8 cellular contexts compared by ENCODE assay signal in the genomic region with DNA sequence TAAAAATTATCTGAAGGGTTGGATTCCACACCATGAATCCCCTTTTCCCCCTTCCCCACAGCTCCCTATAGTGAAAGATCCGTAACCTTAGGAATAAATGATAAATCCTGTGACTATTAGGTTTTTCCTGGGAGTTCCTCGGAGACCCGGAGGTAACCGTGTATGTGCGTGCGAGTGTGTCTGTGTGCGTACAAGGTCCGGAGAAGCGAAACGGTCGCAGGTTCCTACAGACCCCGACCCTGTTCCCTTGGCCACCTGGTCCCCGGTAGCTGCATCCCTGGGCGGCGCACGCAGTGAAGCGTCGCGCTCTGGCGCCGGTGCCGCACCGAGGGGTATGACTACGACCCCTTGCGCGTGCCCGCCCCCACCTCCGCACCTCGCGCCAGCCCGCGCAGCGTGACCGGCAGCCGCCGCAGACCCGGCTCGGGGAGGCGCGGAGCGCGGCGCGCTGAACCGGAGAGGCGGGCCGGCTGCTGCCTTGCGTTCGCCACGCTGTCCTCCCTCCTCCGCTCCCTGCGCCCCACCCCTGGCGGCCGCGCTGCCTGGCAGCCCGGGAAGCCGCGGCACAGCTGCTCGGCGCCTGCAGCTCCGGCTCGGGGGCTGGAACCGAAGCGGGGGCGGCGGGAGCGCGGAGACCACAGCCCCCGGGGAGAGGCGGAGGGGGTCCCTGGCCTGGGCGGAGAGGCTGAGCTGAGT. TPM values are rescaled to one million over a fixed set of nuclear protein-coding genes. Genes with fewer than 3 reads are reported as not detected.
DNase-seq lines count a peak whose midpoint lies in the region; ATAC-seq and TF ChIP-seq lines count a peak whose summit lies in the region.

A gene with protein sequence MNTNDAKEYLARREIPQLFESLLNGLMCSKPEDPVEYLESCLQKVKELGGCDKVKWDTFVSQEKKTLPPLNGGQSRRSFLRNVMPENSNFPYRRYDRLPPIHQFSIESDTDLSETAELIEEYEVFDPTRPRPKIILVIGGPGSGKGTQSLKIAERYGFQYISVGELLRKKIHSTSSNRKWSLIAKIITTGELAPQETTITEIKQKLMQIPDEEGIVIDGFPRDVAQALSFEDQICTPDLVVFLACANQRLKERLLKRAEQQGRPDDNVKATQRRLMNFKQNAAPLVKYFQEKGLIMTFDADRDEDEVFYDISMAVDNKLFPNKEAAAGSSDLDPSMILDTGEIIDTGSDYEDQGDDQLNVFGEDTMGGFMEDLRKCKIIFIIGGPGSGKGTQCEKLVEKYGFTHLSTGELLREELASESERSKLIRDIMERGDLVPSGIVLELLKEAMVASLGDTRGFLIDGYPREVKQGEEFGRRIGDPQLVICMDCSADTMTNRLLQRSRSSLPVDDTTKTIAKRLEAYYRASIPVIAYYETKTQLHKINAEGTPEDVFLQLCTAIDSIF (plus strand): TSS at position 529 of the 696 bp plus-strand sequence. CDS start 295 bp downstream, outside the sequence.

- no peaks in the 10 kb centered on the region for H3K9me3 ChIP-seq in tibial artery

- peaks cover 58% of the 10 kb centered on the region for H3K4me1 Mint-ChIP-seq in activated naive CD4-positive, alpha-beta T cell treated with anti-CD3 and anti-CD28 coated beads, Interleukin-2, amount 50 U/mL, for 24 hours

- no peaks in the 10 kb centered on the region for H3K9me3 Mint-ChIP-seq in activated naive CD4-positive, alpha-beta T cell treated with anti-CD3 and anti-CD28 coated beads, Interleukin-2, amount 50 U/mL, for 24 hours

- no peaks in the 10 kb centered on the region for H3K36me3 Mint-ChIP-seq in activated naive CD4-positive, alpha-beta T cell treated with anti-CD3 and anti-CD28 coated beads, Interleukin-2, amount 50 U/mL, for 24 hours

- peaks cover 0 to 26% (median 13%) of the 10 kb centered on the region in 4 donors for H3K4me1 ChIP-seq in tibial artery

- peak within 1 kb of the TSS; percentile 86 for H3K4me3 Mint-ChIP-seq in activated naive CD4-positive, alpha-beta T cell treated with anti-CD3 and anti-CD28 coated beads, Interleukin-2, amount 50 U/mL, for 24 hours

- peak; percentile 93 for DNase-seq in GM03348 (ENCODE audit: low spot score)
- DNase-seq in head of caudate nucleus: peak; percentile 6 to 86 (median 74)
- DNase-seq in omental fat pad (ENCODE audit: low spot score): no peak
- no peak for DNase-seq in tibial artery
- DNase-seq in SHP77 (lab: John Stamatoyannopoulos, UW): no peak

- TF ChIP-seq CTCF in omental fat pad (IDR thresholded peaks at IDR 0.05): no peak
- TF ChIP-seq CTCF in tibial artery (IDR thresholded peaks at IDR 0.05): no peak

- intact Hi-C loops in head of caudate nucleus (cut with DNase I) (loop anchor here (5.0 kb wide), 2 partner anchors 251 to 401 kb away; partner anchors contain the start of gene ZZZ3), tibial artery (cut with DNase I; ENCODE audit: low total_unique reads) (no loop called here)

- no peaks in the 10 kb centered on the region for H3K27me3 ChIP-seq in tibial artery

- peak within 1 kb of the TSS; percentile 8 to 12 for H3K27ac ChIP-seq in tibial artery

- no peaks in the 10 kb centered on the region for H3K36me3 ChIP-seq in tibial artery

- ATAC-seq in HG02870 (IDR thresholded peaks at IDR 0.05; ENCODE audit: unreplicated experiment): peak; percentile 72
- ATAC-seq in omental fat pad (ENCODE audit: low FRiP score): peak; percentile 78

- H3K27ac Mint-ChIP-seq in activated naive CD4-positive, alpha-beta T cell treated with anti-CD3 and anti-CD28 coated beads, Interleukin-2, amount 50 U/mL, for 24 hours: peak within 1 kb of the TSS; percentile 66

- no peaks in the 10 kb centered on the region for H3K27me3 Mint-ChIP-seq in activated naive CD4-positive, alpha-beta T cell treated with anti-CD3 and anti-CD28 coated beads, Interleukin-2, amount 50 U/mL, for 24 hours

- H3K4me3 ChIP-seq in tibial artery: peak within 1 kb of the TSS; percentile 65 to 77

TF ChIP-seq in PFSK-1, 5 proteins besides CTCF, POLR2A, EP300 and RAD21:
- TF ChIP-seq SIN3A (IDR thresholded peaks at IDR 0.05; ENCODE audit: borderline replicate concordance, insufficient read depth, low read length) (no peak), FOXP2 (optimal IDR thresholded peaks at IDR 0.05; ENCODE audit: borderline replicate concordance, extremely low read depth, extremely low read length, insufficient read depth) (peak; percentile 13), POLR2AphosphoS5 (IDR thresholded peaks at IDR 0.05; ENCODE audit: low read depth, low read length) (no peak), TAF1 (IDR thresholded peaks at IDR 0.05; ENCODE audit: borderline replicate concordance, insufficient read depth, low read length) (no peak)
- TF ChIP-seq, protein P1, sequence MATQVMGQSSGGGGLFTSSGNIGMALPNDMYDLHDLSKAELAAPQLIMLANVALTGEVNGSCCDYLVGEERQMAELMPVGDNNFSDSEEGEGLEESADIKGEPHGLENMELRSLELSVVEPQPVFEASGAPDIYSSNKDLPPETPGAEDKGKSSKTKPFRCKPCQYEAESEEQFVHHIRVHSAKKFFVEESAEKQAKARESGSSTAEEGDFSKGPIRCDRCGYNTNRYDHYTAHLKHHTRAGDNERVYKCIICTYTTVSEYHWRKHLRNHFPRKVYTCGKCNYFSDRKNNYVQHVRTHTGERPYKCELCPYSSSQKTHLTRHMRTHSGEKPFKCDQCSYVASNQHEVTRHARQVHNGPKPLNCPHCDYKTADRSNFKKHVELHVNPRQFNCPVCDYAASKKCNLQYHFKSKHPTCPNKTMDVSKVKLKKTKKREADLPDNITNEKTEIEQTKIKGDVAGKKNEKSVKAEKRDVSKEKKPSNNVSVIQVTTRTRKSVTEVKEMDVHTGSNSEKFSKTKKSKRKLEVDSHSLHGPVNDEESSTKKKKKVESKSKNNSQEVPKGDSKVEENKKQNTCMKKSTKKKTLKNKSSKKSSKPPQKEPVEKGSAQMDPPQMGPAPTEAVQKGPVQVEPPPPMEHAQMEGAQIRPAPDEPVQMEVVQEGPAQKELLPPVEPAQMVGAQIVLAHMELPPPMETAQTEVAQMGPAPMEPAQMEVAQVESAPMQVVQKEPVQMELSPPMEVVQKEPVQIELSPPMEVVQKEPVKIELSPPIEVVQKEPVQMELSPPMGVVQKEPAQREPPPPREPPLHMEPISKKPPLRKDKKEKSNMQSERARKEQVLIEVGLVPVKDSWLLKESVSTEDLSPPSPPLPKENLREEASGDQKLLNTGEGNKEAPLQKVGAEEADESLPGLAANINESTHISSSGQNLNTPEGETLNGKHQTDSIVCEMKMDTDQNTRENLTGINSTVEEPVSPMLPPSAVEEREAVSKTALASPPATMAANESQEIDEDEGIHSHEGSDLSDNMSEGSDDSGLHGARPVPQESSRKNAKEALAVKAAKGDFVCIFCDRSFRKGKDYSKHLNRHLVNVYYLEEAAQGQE (IDR thresholded peaks at IDR 0.05; ENCODE audit: insufficient read depth in 1 of 2, low read depth in 2 of 2, low read length in 2 of 2): no peak

RNA-seq across cellular contexts. Expression of the gene that starts here (rescaled TPM):
- 22.1 TPM for polyA plus RNA-seq in PFSK-1 (2012; ENCODE audit: insufficient read length, low read depth)
- total RNA-seq in omental fat pad: under 1 TPM in 3 of 4 donors, not detected in 1; 0.13 to 0.84 (median 0.47) TPM

Comparison
In these comparisons a context has a peak if more than half of its experiments do, and no peak if none do; other contexts are left out.
1. Peak in ATAC-seq in omental fat pad; RNA of the gene not detected or under 1 TPM.
2. DNase-seq: peak in GM03348 (single experiment) and head of caudate nucleus (42 of 42); none in omental fat pad (single experiment), tibial artery (0 of 2) and SHP77 (0 of 2).